9 cellular contexts compared by ENCODE assay signal in genomic region chr16:80012586-80012985, GRCh38.
"Had no signal": no experiment of that assay in that cellular context is flagged by ENCODE, and none has a peak within 500 bp of the region (broad histone marks: within the 10 kb centered on the region; RNA-seq: fewer than 3 reads in every experiment).

No MANE protein-coding gene starts in this region.

- H3K27me3 Mint-ChIP-seq: IgD-negative memory B cell had no signal

- FAIRE-seq: H1, H54, HepG2 had no signal

- H3K36me3 ChIP-seq: HAP-1 had no signal

- H3K9ac ChIP-seq: GM23248 had no signal

- H3K27ac ChIP-seq: GM23248 had no signal

- H3K9me3 ChIP-seq: HAP-1 had no signal

- H3K27ac Mint-ChIP-seq: HFFc6, IgD-negative memory B cell had no signal

- H3K36me3 Mint-ChIP-seq: IgD-negative memory B cell had no signal

- DNase-seq: GM23248, HFFc6, KG1 had no signal

- H3K4me1 Mint-ChIP-seq: IgD-negative memory B cell had no signal

- H2AFZ ChIP-seq: GM23248 had no signal

- H3K4me3 ChIP-seq: GM23248, HAP-1 had no signal

- H3K9me3 Mint-ChIP-seq: HFFc6, IgD-negative memory B cell had no signal

- ATAC-seq: HCT116, HepG2 had no signal

- H3K4me3 Mint-ChIP-seq: HFFc6, IgD-negative memory B cell had no signal

- H3K4me1 ChIP-seq: HAP-1 had no signal
